In genomic region chr21:14762734-14763694, GRCh38 we compare ENCODE assay signal across 7 cellular contexts.
A peak's percentile ranks its signal among the peaks of the same experiment; 100 is the strongest.
DNase-seq lines count a peak whose midpoint lies in the region; ATAC-seq and TF ChIP-seq lines count a peak whose summit lies in the region.

No MANE protein-coding gene starts in this region.

- intact Hi-C loops in vagina (cut with DNase I) = no loop called here

- H3K4me3 Mint-ChIP-seq in memory B cell = no peak overlapping the region

- no peaks in the 10 kb centered on the region for H3K36me3 ChIP-seq in vagina

- no peaks in the 10 kb centered on the region for H3K9me3 ChIP-seq in vagina

- no peak for TF ChIP-seq POLR2A in vagina (IDR thresholded peaks at IDR 0.05)

- H3K27me3 ChIP-seq in vagina = no peaks in the 10 kb centered on the region

- TF ChIP-seq CTCF in vagina (IDR thresholded peaks at IDR 0.05) = no peak

- no peak overlapping the region for H3K27ac ChIP-seq in vagina

- DNase-seq in GM19238 (ENCODE audit: insufficient read length, low spot score) = peak; percentile 21
- DNase-seq in SIG-M5 (lab: John Stamatoyannopoulos, UW) = peak; percentile 43
- DNase-seq in memory B cell (ENCODE audit: low spot score in 2 of 2) = peak in 1 of 2 donors; percentile 40
- no peak for DNase-seq in activated gamma-delta T cell treated with Interleukin-2 at 50 U/mL for 16 hours
- no peak for DNase-seq in activated T-cell treated with anti-CD3 and anti-CD28 coated beads, Interleukin-2, amount 50 U/mL, for 1 hour
- DNase-seq in vagina (ENCODE audit: extremely low spot score in 2 of 2) = no peak

- H3K27ac Mint-ChIP-seq in memory B cell = no peak overlapping the region

- no peak overlapping the region for H3K4me3 ChIP-seq in vagina

- H3K9me3 Mint-ChIP-seq in memory B cell = no peaks in the 10 kb centered on the region

- peaks cover 9% of the 10 kb centered on the region for H3K36me3 Mint-ChIP-seq in memory B cell

- peak; percentile 98 for ATAC-seq in HG03025 (IDR thresholded peaks at IDR 0.05; ENCODE audit: low FRiP score, unreplicated experiment)
- ATAC-seq in memory B cell (ENCODE audit: low read depth) = peak; percentile 96

- H3K27me3 Mint-ChIP-seq in memory B cell = no peaks in the 10 kb centered on the region

- H3K4me1 ChIP-seq in vagina = no peaks in the 10 kb centered on the region

- H3K4me1 Mint-ChIP-seq in memory B cell = peaks cover 9% of the 10 kb centered on the region

Comparison
In these comparisons a context has a peak if more than half of its experiments do, and no peak if none do; other contexts are left out.
1. DNase-seq: peak in GM19238 (single experiment) and SIG-M5 (single experiment); none in activated gamma-delta T cell treated with Interleukin-2 at 50 U/mL for 16 hours (single experiment), activated T-cell treated with anti-CD3 and anti-CD28 coated beads, Interleukin-2, amount 50 U/mL, for 1 hour (single experiment) and vagina (0 of 2).